Comparison of ENCODE assay signal across 10 cellular contexts in the genomic region with DNA sequence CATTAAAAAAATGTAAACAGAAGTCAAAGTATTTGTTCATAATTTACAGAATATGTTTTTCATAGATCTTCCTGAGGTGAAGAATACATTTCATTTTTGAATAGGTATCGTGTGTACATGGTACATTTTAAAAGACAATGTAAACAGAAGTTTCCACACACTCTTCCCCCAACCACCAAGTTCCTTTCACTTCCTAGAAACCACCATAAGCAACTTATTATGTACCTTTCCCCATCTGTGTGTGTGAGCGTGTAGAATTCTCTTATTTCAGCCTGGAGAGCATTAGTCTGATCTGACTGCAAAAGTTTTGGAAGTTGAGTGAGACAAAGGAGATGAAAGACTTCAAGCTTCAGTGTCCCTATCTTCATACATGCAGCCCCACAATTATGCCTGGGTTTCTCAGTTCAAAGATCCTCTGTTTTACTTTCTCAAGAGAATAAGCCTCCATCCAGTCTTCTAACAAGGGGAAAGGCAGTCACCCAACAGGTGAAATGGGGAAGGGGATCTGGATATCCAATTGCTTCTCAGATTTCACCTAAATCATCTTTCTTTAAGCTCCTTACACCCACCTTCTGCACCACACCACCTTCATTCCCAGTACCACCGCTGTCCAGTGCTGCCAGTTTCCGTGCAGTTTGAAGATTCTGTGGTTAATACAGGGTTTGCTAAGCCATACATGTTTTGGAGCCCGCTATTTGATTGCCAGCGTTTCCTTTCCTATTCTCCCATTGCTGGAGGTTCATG. TPM values are rescaled to one million over a fixed set of nuclear protein-coding genes. Genes with fewer than 3 reads are reported as not detected.
DNase-seq lines count a peak whose midpoint lies in the region; ATAC-seq, FAIRE-seq and TF ChIP-seq lines count a peak whose summit lies in the region.
"Had no signal": no experiment of that assay in that cellular context is flagged by ENCODE, and none has a peak within 500 bp of the region (broad histone marks: within the 10 kb centered on the region; RNA-seq: fewer than 3 reads in every experiment).

No MANE protein-coding gene starts in this region.

- H3F3A ChIP-seq in PC-3 (ENCODE audit: low read length, unreplicated experiment): no peaks in the 10 kb centered on the region

- no peaks in the 10 kb centered on the region for H3K9me2 ChIP-seq in PC-3 (replicated peaks; ENCODE audit: low read length)

- H3K4me2 ChIP-seq in PC-3 (ENCODE audit: low read length) (peak overlapping the region; percentile 82), fibroblast of lung (ENCODE audit: extremely low read depth, insufficient read depth, low read length) (peak overlapping the region; percentile 13)

- H3K9me3 ChIP-seq in PC-3 (ENCODE audit: low read length) (no peaks in the 10 kb centered on the region), fibroblast of lung (ENCODE audit: control insufficient read depth, insufficient read depth, low read depth, low read length) (no peaks in the 10 kb centered on the region), body of pancreas (no peaks in the 10 kb centered on the region)

- TF ChIP-seq POLR2A in GM12891 (IDR thresholded peaks at IDR 0.05; ENCODE audit: low read depth, low read length) (no peak), body of pancreas (IDR thresholded peaks at IDR 0.05) (no peak)

- intact Hi-C loops in PC-3 (cut with micrococcal nuclease) (loop anchor here (2.0 to 5.0 kb wide), 2 partner anchors 27 to 44 kb away; partner anchors contain the start of genes BIVM and POGLUT2), body of pancreas (cut with DNase I) (no loop called here)

- H2AFZ ChIP-seq in PC-3 (ENCODE audit: low read length): no peak overlapping the region
- no peak overlapping the region for H2AFZ ChIP-seq in fibroblast of lung (ENCODE audit: low read length)

- no peak overlapping the region for H3K4me3 ChIP-seq in PC-3 (ENCODE audit: low read length)
- no peak overlapping the region for H3K4me3 ChIP-seq in fibroblast of lung (replicated peaks in 1 of 4; ENCODE audit: control extremely low read depth in 1 of 4, insufficient read depth in 1 of 4, low read depth in 3 of 4, low read length in 4 of 4)
- no peak overlapping the region for H3K4me3 ChIP-seq in body of pancreas

- ATAC-seq in PC-3 (no peak), body of pancreas (no peak), HG03442 (IDR thresholded peaks at IDR 0.05; ENCODE audit: unreplicated experiment) (no peak)

- CTCF ChIA-PET in PC-3 (lab: Charles Lee): no interaction called here

- WGBS in body of pancreas, 2 donors: 85 to 94% methylated on average over 6 of the region's 6 CpGs

- H3K4me1 ChIP-seq in PC-3 (ENCODE audit: insufficient read depth, low read length): peaks cover 17% of the 10 kb centered on the region
- H3K4me1 ChIP-seq in fibroblast of lung (ENCODE audit: control insufficient read depth, extremely low read depth, insufficient read depth, low read length): peaks cover 3% of the 10 kb centered on the region
- peaks cover 11% of the 10 kb centered on the region for H3K4me1 ChIP-seq in body of pancreas

- no peaks in the 10 kb centered on the region for H4K20me1 ChIP-seq in PC-3 (ENCODE audit: low read length)
- no peaks in the 10 kb centered on the region for H4K20me1 ChIP-seq in fibroblast of lung (ENCODE audit: control insufficient read depth, extremely low read depth, insufficient read depth, low read length)

- H3K27me3 ChIP-seq in PC-3 (ENCODE audit: low read length): no peaks in the 10 kb centered on the region
- no peaks in the 10 kb centered on the region for H3K27me3 ChIP-seq in fibroblast of lung (ENCODE audit: control insufficient read depth, insufficient read depth, low read length)
- H3K27me3 ChIP-seq in body of pancreas: no peaks in the 10 kb centered on the region

- DNase-seq in AML-193 (lab: John Stamatoyannopoulos, UW): peak; percentile 37 to 39
- DNase-seq in GM12891 (ENCODE audit: insufficient read length, low spot score): no peak
- no peak for DNase-seq in PC-3
- DNase-seq in fibroblast of lung (ENCODE audit: low read depth in 2 of 2): no peak
- DNase-seq in ecto neural progenitor cell (ENCODE audit: low spot score): no peak
- DNase-seq in body of pancreas: no peak
- no peak for DNase-seq in NCI-H1417 (lab: John Stamatoyannopoulos, UW)
- DNase-seq: aorta had no signal

- H3K9ac ChIP-seq in PC-3 (ENCODE audit: low read length): no peak overlapping the region
- no peak overlapping the region for H3K9ac ChIP-seq in fibroblast of lung (ENCODE audit: insufficient read depth, low read length)

- BruUV-seq in PC-3 (replicated peaks; lab: Mats Ljungman, UMichigan): no TSS peak

- TF ChIP-seq CTCF in PC-3 (conservative IDR thresholded peaks at IDR 0.05; ENCODE audit: low read depth, low read length): no peak
- TF ChIP-seq CTCF in fibroblast of lung (conservative IDR thresholded peaks at IDR 0.05 in 1 of 2, IDR thresholded peaks at IDR 0.05 in 1 of 2; ENCODE audit: low read depth in 1 of 2, low read length in 2 of 2): no peak
- no peak for TF ChIP-seq CTCF in body of pancreas (IDR thresholded peaks at IDR 0.05)

- POLR2A ChIA-PET in PC-3 (lab: Charles Lee; ENCODE audit: unreplicated experiment): no interaction called here

- H3K27ac ChIP-seq in PC-3 (ENCODE audit: low read length): no peak overlapping the region
- no peak overlapping the region for H3K27ac ChIP-seq in fibroblast of lung (ENCODE audit: insufficient read depth, low read length)
- no peak overlapping the region for H3K27ac ChIP-seq in body of pancreas
- H3K27ac ChIP-seq: RWPE1 had no signal

- FAIRE-seq in GM12891 (lab: Jason Lieb, UNC): no peak

- H3K79me2 ChIP-seq in PC-3 (ENCODE audit: low read length) (peaks cover 31% of the 10 kb centered on the region), fibroblast of lung (ENCODE audit: control insufficient read depth, insufficient read depth, low read length) (peaks cover 21% of the 10 kb centered on the region)

- H3K36me3 ChIP-seq in PC-3 (ENCODE audit: low read depth, low read length) (no peaks in the 10 kb centered on the region), fibroblast of lung (ENCODE audit: control insufficient read depth, insufficient read depth, low read length) (no peaks in the 10 kb centered on the region), body of pancreas (replicated peaks in 1 of 2; ENCODE audit: insufficient read depth in 1 of 2, low read depth in 2 of 2) (no peaks in the 10 kb centered on the region)

TF ChIP-seq in GM12891, 5 proteins besides CTCF, POLR2A, EP300 and RAD21:
- TF ChIP-seq SPI1 (IDR thresholded peaks at IDR 0.05; ENCODE audit: low read depth, low read length) (peak; percentile 29; the same call in 1 of the 2 replicates), TAF1 (IDR thresholded peaks at IDR 0.05; ENCODE audit: low read depth, low read length) (no peak), POLR2AphosphoS5 (IDR thresholded peaks at IDR 0.05; ENCODE audit: low read depth, low read length) (no peak), PAX5 (IDR thresholded peaks at IDR 0.05; ENCODE audit: insufficient read depth, low read length, severe bottlenecking) (no peak), POU2F2 (IDR thresholded peaks at IDR 0.05; ENCODE audit: low read depth, low read length) (no peak)

RNA-seq across cellular contexts. Expression of gene TEX30, which starts 2.1 kb away (rescaled TPM):
- 12.8 TPM for polyA plus RNA-seq in GM12891 (2012; ENCODE audit: low read depth, missing spikeins)
- total RNA-seq in PC-3 (2014; rRNA removed) (15.3 and 16.7 TPM in 2 replicates), fibroblast of lung (11.9 and 14.1 TPM in 2 replicates), body of pancreas (1 to 10 TPM; 3.6 to 4.2 TPM)
- 12.7 and 21.5 TPM in 2 replicates for polyA plus RNA-seq in fibroblast of lung
- 8.9 and 15.6 TPM in 2 replicates for polyA plus RNA-seq in fibroblast of lung (2012)
- 2.2 TPM in 1 of 2 replicates, not detected in the other for polyA minus RNA-seq in fibroblast of lung (ENCODE audit: low replicate concordance)

RNA-seq across cellular contexts. Expression of gene POGLUT2, which starts 27.3 kb away (rescaled TPM):
- 1.2 TPM for polyA plus RNA-seq in GM12891 (2012; ENCODE audit: low read depth, missing spikeins)
- total RNA-seq in PC-3 (2014; rRNA removed) (4.5 and 6.7 TPM in 2 replicates), fibroblast of lung (11.7 and 14.6 TPM in 2 replicates), body of pancreas (1 to 10 TPM in 1 of 2 donors, not detected in 1; 4.2 TPM)
- polyA plus RNA-seq in fibroblast of lung: 11.6 and 18.1 TPM in 2 replicates
- 10.3 and 15.4 TPM in 2 replicates for polyA plus RNA-seq in fibroblast of lung (2012)
- polyA minus RNA-seq in fibroblast of lung (ENCODE audit: low replicate concordance): 0.22 and 2.4 TPM in 2 replicates

RNA-seq across cellular contexts. Expression of gene BIVM, which starts 27.4 kb away (rescaled TPM):
- 8.1 TPM for polyA plus RNA-seq in GM12891 (2012; ENCODE audit: low read depth, missing spikeins)
- 6.0 and 6.7 TPM in 2 replicates for total RNA-seq in PC-3 (2014; rRNA removed)
- 19.8 and 22.3 TPM in 2 replicates for total RNA-seq in fibroblast of lung
- 15.7 and 22.4 TPM in 2 replicates for polyA plus RNA-seq in fibroblast of lung
- 11.0 and 14.2 TPM in 2 replicates for polyA plus RNA-seq in fibroblast of lung (2012)
- polyA minus RNA-seq in fibroblast of lung (ENCODE audit: low replicate concordance): 0.93 and 0.94 TPM in 2 replicates
- 10 to 100 TPM; 15.8 to 18.9 TPM for total RNA-seq in body of pancreas

Comparison
In these comparisons a context has a peak if more than half of its experiments do, and no peak if none do; other contexts are left out.
1. DNase-seq: peak in AML-193 (2 of 2); none in GM12891 (single experiment), PC-3 (single experiment), fibroblast of lung (0 of 2), ecto neural progenitor cell (single experiment), body of pancreas (0 of 4) and NCI-H1417 (0 of 3).